1 cellular context compared by ENCODE assay signal in the genomic region with DNA sequence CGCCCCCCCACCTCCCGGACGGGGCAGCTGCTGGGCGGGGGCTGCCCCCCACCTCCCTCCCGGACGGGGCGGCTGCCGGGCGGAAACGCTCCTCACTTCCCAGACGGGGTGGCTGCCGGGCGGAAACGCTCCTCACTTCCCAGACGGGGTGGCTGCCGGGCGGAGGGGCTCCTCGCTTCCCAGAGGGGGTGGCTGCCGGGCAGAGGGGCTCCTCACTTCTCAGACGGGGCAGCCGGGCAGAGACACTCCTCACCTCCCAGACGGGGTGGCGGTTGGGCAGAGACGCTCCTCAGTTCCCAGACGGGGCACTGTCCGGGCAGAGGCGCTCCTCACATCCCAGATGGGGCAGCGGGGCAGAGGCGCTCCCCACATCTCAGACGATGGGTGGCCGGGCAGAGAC. TPM values are rescaled to one million over a fixed set of nuclear protein-coding genes. Genes with fewer than 3 reads are reported as not detected.
"Had no signal": no experiment of that assay in that cellular context is flagged by ENCODE, and none has a peak within 500 bp of the region (broad histone marks: within the 10 kb centered on the region; RNA-seq: fewer than 3 reads in every experiment).

No MANE protein-coding gene starts in this region.

RNA-seq across cellular contexts. Expression of a gene that starts 24.9 kb away (rescaled TPM):
- total RNA-seq: G401 had no signal
